28 cellular contexts compared by ENCODE assay signal in the genomic region with DNA sequence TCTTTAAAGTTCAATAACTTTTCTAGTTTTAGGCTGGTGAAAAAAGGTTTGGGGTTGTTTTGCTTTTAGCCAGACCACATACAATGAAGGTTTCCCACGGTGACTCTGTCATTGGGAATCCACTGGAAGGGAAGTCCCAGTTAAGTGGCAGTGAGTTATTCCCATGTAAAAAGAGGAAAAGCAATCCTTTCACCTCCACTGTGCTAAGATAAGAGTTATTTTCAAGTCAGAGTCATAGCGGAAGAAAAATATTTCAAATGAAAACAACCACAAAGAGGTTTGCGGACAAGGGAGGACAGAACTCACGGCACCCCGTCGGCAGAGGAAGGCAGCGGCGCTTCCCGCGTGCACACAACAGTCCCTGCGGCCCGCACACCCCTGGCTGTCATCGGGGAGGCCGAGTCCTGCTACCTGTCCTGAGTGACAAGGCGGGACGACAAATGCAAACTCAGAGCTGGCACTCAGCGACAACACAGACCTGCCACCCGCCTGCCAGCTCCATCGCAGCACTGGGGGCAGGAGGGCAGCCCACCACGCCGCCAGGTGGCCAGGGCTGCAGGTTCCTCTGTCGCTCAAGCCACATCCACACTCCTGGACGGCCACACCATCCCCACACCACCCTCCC. TPM values are rescaled to one million over a fixed set of nuclear protein-coding genes. Genes with fewer than 3 reads are reported as not detected.
DNase-seq lines count a peak whose midpoint lies in the region; ATAC-seq and TF ChIP-seq lines count a peak whose summit lies in the region.
"Had no signal": no experiment of that assay in that cellular context is flagged by ENCODE, and none has a peak within 500 bp of the region (broad histone marks: within the 10 kb centered on the region; RNA-seq: fewer than 3 reads in every experiment).

No MANE protein-coding gene starts in this region.

- no peak for ATAC-seq in GM18868 (IDR thresholded peaks at IDR 0.05; ENCODE audit: unreplicated experiment)
- ATAC-seq: left cardiac atrium; naive thymus-derived CD4-positive, alpha-beta T cell had no signal

- peaks cover 0 to 38% (median 17%) of the 10 kb centered on the region in 11 experiments; a peak in 13 of 22 replicates for H3K27me3 ChIP-seq in BLaER1 treated with 17β-estradiol and CSF1 and Interleukin-3, amounts not matched to agents 10 nM and 100 nM
- H3K27me3 ChIP-seq in H9 (ENCODE audit: insufficient read depth, low read length) (no peaks in the 10 kb centered on the region), brain microvascular endothelial cell (replicated peaks) (no peaks in the 10 kb centered on the region)
- H3K27me3 ChIP-seq: adrenal gland, tibial artery had no signal

- H3K18ac ChIP-seq in H9 (ENCODE audit: insufficient read length, low read depth, low read length), result no peak overlapping the region

- TF ChIP-seq CTCF in H9 (conservative IDR thresholded peaks at IDR 0.05) (no peak), brain microvascular endothelial cell (IDR thresholded peaks at IDR 0.05; ENCODE audit: low read depth, low read length, missing control alignments) (no peak)

- H3T11ph ChIP-seq in H9 (ENCODE audit: low read length), result no peak overlapping the region

- DNase-seq in H9 (no peak), brain microvascular endothelial cell (peak; percentile 71), NCI-H1048 (lab: John Stamatoyannopoulos, UW) (no peak), NCI-H2227 treated with DMSO at 0.1 percent for 48 hours (lab: John Stamatoyannopoulos, UW) (no peak), DMS79 treated with DMSO at 0.1 percent for 48 hours (lab: John Stamatoyannopoulos, UW) (no peak)
- DNase-seq: activated CD4-positive, alpha-beta T cell treated with anti-CD3 and anti-CD28 coated beads, Interleukin-2, amount 50 U/mL, for 48 hours; activated gamma-delta T cell; activated T-cell treated with anti-CD3 and anti-CD28 coated beads for 4 hours; adrenal gland; CD4-positive, alpha-beta T cell; central memory CD4-positive, alpha-beta T cell; left cardiac atrium; naive thymus-derived CD4-positive, alpha-beta T cell; NCI-H1092 treated with DMSO at 0.1 percent for 48 hours; NCI-H2029; NCI-H82; stimulated activated CD4-positive, alpha-beta T cell treated with anti-CD3 and anti-CD28 coated beads, Interleukin-12 subunit alpha, Interleukin-12 subunit beta, amount 100 ng/mL, for 4 hours; stimulated activated CD4-positive, alpha-beta T cell treated with anti-CD3 and anti-CD28 coated beads, Interleukin-4, amount 100 ng/mL, for 4 hours; T-helper 9 cell; tibial artery had no signal

- H3K27ac Mint-ChIP-seq in H9, result no peak overlapping the region
- H3K27ac Mint-ChIP-seq: CD4-positive, alpha-beta T cell; memory B cell; stimulated activated naive CD8-positive, alpha-beta T cell treated with anti-CD3 and anti-CD28 coated beads, Interleukin-15, Interleukin-2, amounts not matched to agents 100 ng/mL and 50 ng/mL, for 24 hours had no signal

- H4K20me1 ChIP-seq in BLaER1 treated with 17β-estradiol and CSF1 and Interleukin-3, amounts not matched to agents 10 nM and 100 nM, result peaks cover 0 to 19% (median 0%) of the 10 kb centered on the region in 11 experiments; a peak in 6 of 22 replicates
- H4K20me1 ChIP-seq in H9 (ENCODE audit: control insufficient read depth, insufficient read depth, insufficient read length), result no peaks in the 10 kb centered on the region

- no peak overlapping the region for H4K8ac ChIP-seq in H9 (replicated peaks; ENCODE audit: insufficient read length, low read depth, low read length)

- H3K4me3 ChIP-seq in BLaER1 treated with 17β-estradiol and CSF1 and Interleukin-3, amounts not matched to agents 10 nM and 100 nM, result no peak overlapping the region; a peak in 1 of 20 replicates
- H3K4me3 ChIP-seq in brain microvascular endothelial cell (ENCODE audit: low read depth, low read length) (no peak overlapping the region), mesodermal cell (ENCODE audit: extremely low read depth, insufficient read depth, low read length, poor library complexity, severe bottlenecking) (no peak overlapping the region)
- H3K4me3 ChIP-seq: adrenal gland, heart left ventricle, tibial artery had no signal

- no peak overlapping the region for H2AK5ac ChIP-seq in H9 (ENCODE audit: insufficient read length, low read length)

- H3K56ac ChIP-seq in H9 (ENCODE audit: insufficient read length, low read depth, low read length), result no peak overlapping the region

- no peak overlapping the region for H2BK120ac ChIP-seq in H9 (ENCODE audit: low read depth, low read length, poor library complexity, severe bottlenecking)

- H3K4me2 ChIP-seq in BLaER1 treated with 17β-estradiol and CSF1 and Interleukin-3, amounts not matched to agents 10 nM and 100 nM, result peak overlapping the region; percentile 52 to 87 (median 78)
- no peak overlapping the region for H3K4me2 ChIP-seq in H9 (ENCODE audit: insufficient read depth, insufficient read length, low read length)

- peak overlapping the region in 4 of 11 experiments; percentile 1 to 32 (median 14); a peak in 4 of 22 replicates for H3K9ac ChIP-seq in BLaER1 treated with 17β-estradiol and CSF1 and Interleukin-3, amounts not matched to agents 10 nM and 100 nM
- no peak overlapping the region for H3K9ac ChIP-seq in H9 (ENCODE audit: extremely low read depth, insufficient read length, low read length)

- no peak overlapping the region for H4K91ac ChIP-seq in H9 (ENCODE audit: insufficient read length, low read depth, low read length)

- no peak overlapping the region for H2BK12ac ChIP-seq in H9 (ENCODE audit: insufficient read length, low read depth, low read length)

- in situ Hi-C loops in brain microvascular endothelial cell (cut with HindIII; ENCODE audit: low pct_ligation_motif_present, low sequenced_read_pairs), result no loop called here

- WGBS in H9 (ENCODE audit: extremely low coverage, insufficient read length, low lambda C conversion rate), result no CpG with 5 or more reads among the region's 23 CpGs
- WGBS in mesodermal cell (ENCODE audit: insufficient coverage in 2 of 2), 2 experiments, result 95% methylated on average over 19 to 22 of the region's 23 CpGs

- H3K36me3 ChIP-seq in BLaER1 treated with 17β-estradiol and CSF1 and Interleukin-3, amounts not matched to agents 10 nM and 100 nM, result peaks cover 0 to 14% (median 0%) of the 10 kb centered on the region in 11 experiments; a peak in 4 of 22 replicates
- H3K36me3 ChIP-seq in brain microvascular endothelial cell (replicated peaks), result no peaks in the 10 kb centered on the region
- H3K36me3 ChIP-seq in mesodermal cell (ENCODE audit: control insufficient read depth, insufficient read depth, low read length), result peaks cover 7% of the 10 kb centered on the region
- H3K36me3 ChIP-seq: adrenal gland had no signal

- H3K14ac ChIP-seq in H9 (ENCODE audit: insufficient read depth, low read length), result peak overlapping the region; percentile 39; the same call in 1 of the 2 replicates

- H3K27ac ChIP-seq in BLaER1 treated with 17β-estradiol and CSF1 and Interleukin-3, amounts not matched to agents 10 nM and 100 nM, result no peak overlapping the region
- no peak overlapping the region for H3K27ac ChIP-seq in H9 (ENCODE audit: insufficient read length, low read depth, low read length)
- peak overlapping the region; percentile 75 for H3K27ac ChIP-seq in brain microvascular endothelial cell
- peak overlapping the region; percentile 95 for H3K27ac ChIP-seq in mesodermal cell (ENCODE audit: low read depth, low read length, severe bottlenecking)
- H3K27ac ChIP-seq: adrenal gland, epithelial cell of prostate, heart left ventricle, tibial artery had no signal

- H3K4ac ChIP-seq in H9 (ENCODE audit: low read depth, low read length), result no peak overlapping the region

- no peak overlapping the region for H2AFZ ChIP-seq in H9 (ENCODE audit: low read length)

- no peak overlapping the region for H2BK15ac ChIP-seq in H9 (ENCODE audit: low read depth, low read length)

- no peak overlapping the region for H2BK20ac ChIP-seq in H9 (ENCODE audit: low read depth, low read length, poor library complexity, severe bottlenecking)

- no peak overlapping the region for H4K5ac ChIP-seq in H9 (ENCODE audit: insufficient read length, low read depth, low read length)

- H3K9me3 ChIP-seq in BLaER1 treated with 17β-estradiol and CSF1 and Interleukin-3, amounts not matched to agents 10 nM and 100 nM (replicated peaks in 1 of 11), result peaks cover 0 to 26% (median 13%) of the 10 kb centered on the region in 11 experiments; a peak in 18 of 22 replicates
- H3K9me3 ChIP-seq in H9 (ENCODE audit: control insufficient read depth, low read depth, low read length) (no peaks in the 10 kb centered on the region), mesodermal cell (ENCODE audit: control insufficient read depth, low read length) (no peaks in the 10 kb centered on the region)
- H3K9me3 ChIP-seq: adrenal gland had no signal

- H3K4me1 ChIP-seq in BLaER1 treated with 17β-estradiol and CSF1 and Interleukin-3, amounts not matched to agents 10 nM and 100 nM, result peaks cover 22 to 59% (median 54%) of the 10 kb centered on the region in 10 experiments
- H3K4me1 ChIP-seq in H9 (ENCODE audit: insufficient read depth, low read length) (no peaks in the 10 kb centered on the region), mesodermal cell (ENCODE audit: control insufficient read depth, insufficient read depth, low read length, poor library complexity, severe bottlenecking) (peaks cover 30% of the 10 kb centered on the region)
- H3K4me1 ChIP-seq: adrenal gland, tibial artery had no signal

- no peaks in the 10 kb centered on the region for H3K79me1 ChIP-seq in H9 (ENCODE audit: insufficient read depth, low read depth, low read length, poor library complexity, severe bottlenecking)

- no peak overlapping the region for H2BK5ac ChIP-seq in H9 (ENCODE audit: insufficient read length, low read length)

- H3K79me2 ChIP-seq in H9 (ENCODE audit: insufficient read depth, low read length), result no peaks in the 10 kb centered on the region

- H3K9me3 Mint-ChIP-seq in H9, result peaks cover 2% of the 10 kb centered on the region in 2 experiments; a peak in 1 of 5 replicates
- H3K9me3 Mint-ChIP-seq: stimulated activated naive CD8-positive, alpha-beta T cell treated with anti-CD3 and anti-CD28 coated beads, Interleukin-15, Interleukin-2, amounts not matched to agents 100 ng/mL and 50 ng/mL, for 24 hours had no signal

- H3K36me3 Mint-ChIP-seq in H9 (ENCODE audit: insufficient read depth in 1 of 3, low read depth in 3 of 3), result peaks cover 0 to 1% (median 0%) of the 10 kb centered on the region in 3 experiments; a peak in 2 of 7 replicates
- H3K36me3 Mint-ChIP-seq: memory B cell had no signal

- peaks cover 9 to 20% of the 10 kb centered on the region in 2 experiments for H3K4me1 Mint-ChIP-seq in H9
- H3K4me1 Mint-ChIP-seq: memory B cell had no signal

- no peaks in the 10 kb centered on the region for H3K23me2 ChIP-seq in H9 (ENCODE audit: insufficient read length, low read depth, low read length, poor library complexity, severe bottlenecking)

- H3K4me3 Mint-ChIP-seq in H9, result no peak overlapping the region
- H3K4me3 Mint-ChIP-seq: CD4-positive, alpha-beta T cell; memory B cell; stimulated activated naive CD8-positive, alpha-beta T cell treated with anti-CD3 and anti-CD28 coated beads, Interleukin-15, Interleukin-2, amounts not matched to agents 100 ng/mL and 50 ng/mL, for 24 hours had no signal

- H3K23ac ChIP-seq in H9 (ENCODE audit: insufficient read length, low read depth, low read length), result no peak overlapping the region

- H3K27me3 Mint-ChIP-seq in H9 (ENCODE audit: low read depth), result no peaks in the 10 kb centered on the region

RNA-seq across cellular contexts. Expression of a gene that starts 9.3 kb away (rescaled TPM):
- 0.04 and 0.13 TPM in 2 replicates for total RNA-seq in H9 (2021)
- not detected for polyA plus RNA-seq in mesodermal cell (2013, experiment 1 of 2)
- polyA plus RNA-seq in mesodermal cell (2013, experiment 2 of 2), result 0.10 TPM
- total RNA-seq: adrenal gland; CD4-positive, alpha-beta T cell; fibroblast of villous mesenchyme; naive thymus-derived CD4-positive, alpha-beta T cell had no signal
- polyA plus RNA-seq: naive thymus-derived CD4-positive, alpha-beta T cell had no signal

RNA-seq across cellular contexts. Expression of a gene that starts 12.3 kb away (rescaled TPM):
- total RNA-seq in H9 (2021), result 3.5 and 4.7 TPM in 2 replicates
- 19.8 TPM for polyA plus RNA-seq in mesodermal cell (2013, experiment 1 of 2)
- 18.5 TPM for polyA plus RNA-seq in mesodermal cell (2013, experiment 2 of 2)
- total RNA-seq: CD4-positive, alpha-beta T cell had no signal

Comparison
In these comparisons a context has a peak if more than half of its experiments do, and no peak if none do; other contexts are left out.
1. H3K27ac ChIP-seq: peak in brain microvascular endothelial cell (single experiment) and mesodermal cell (single experiment); none in BLaER1 treated with 17β-estradiol and CSF1 and Interleukin-3, amounts not matched to agents 10 nM and 100 nM (0 of 11) and H9 (single experiment).